In the genomic region with DNA sequence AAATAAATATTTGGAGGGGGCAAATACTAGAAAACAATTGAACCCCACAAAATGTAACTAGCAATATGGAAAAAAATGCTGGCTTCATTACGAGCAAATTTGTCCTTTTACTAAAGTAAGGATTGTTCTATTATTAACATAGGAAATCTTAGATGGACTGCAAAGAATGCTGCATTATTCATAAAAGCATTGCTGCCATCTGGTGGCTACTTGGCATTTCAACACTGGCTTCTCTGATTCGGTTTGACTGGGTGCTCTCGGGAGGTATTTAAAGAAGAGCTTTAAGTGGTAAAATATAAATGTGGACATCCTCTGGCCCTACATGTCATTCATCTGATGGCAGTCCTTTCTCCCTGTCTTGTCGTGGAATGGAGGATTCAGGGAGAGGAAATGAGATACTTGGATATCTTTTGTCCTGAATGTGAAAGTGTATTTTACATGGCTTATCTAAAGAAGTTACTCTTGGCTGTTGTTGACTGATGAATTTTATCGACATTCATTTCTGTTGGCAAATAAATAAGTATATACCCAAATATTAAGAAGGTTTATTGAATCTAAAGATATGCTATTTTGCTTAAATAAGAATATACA, we compare ENCODE assay signal across 8 cellular contexts.
DNase-seq lines count a peak whose midpoint lies in the region; ATAC-seq, FAIRE-seq and TF ChIP-seq lines count a peak whose summit lies in the region.

No MANE protein-coding gene starts in this region.

- H4K20me1 ChIP-seq in DND-41 (ENCODE audit: insufficient read depth, low read length) (no peaks in the 10 kb centered on the region), hepatocyte (ENCODE audit: insufficient read depth, poor library complexity, severe bottlenecking) (no peaks in the 10 kb centered on the region)

- no peaks in the 10 kb centered on the region for H3K27me3 Mint-ChIP-seq in T-helper 17 cell

- peak; percentile 84 for DNase-seq in DND-41
- DNase-seq in H54 (ENCODE audit: insufficient read length, low spot score) = peak; percentile 5
- peak; percentile 53 for DNase-seq in NCI-H1105 (lab: John Stamatoyannopoulos, UW)
- DNase-seq in T-helper 17 cell = peak; percentile 30 to 58 (median 47)
- peak in 49 of 58 donors; percentile 1 to 70 (median 18) for DNase-seq in anterior cingulate cortex (lab: John Stamatoyannopoulos, UW)
- peak; percentile 82 for DNase-seq in hepatocyte (ENCODE audit: low spot score)

- peak overlapping the region; percentile 57 for H3K4me2 ChIP-seq in DND-41 (ENCODE audit: insufficient read depth, low read length)
- H3K4me2 ChIP-seq in hepatocyte = peak overlapping the region; percentile 61

- peaks cover 25% of the 10 kb centered on the region for H3K36me3 ChIP-seq in DND-41 (ENCODE audit: insufficient read depth, low read length)
- H3K36me3 ChIP-seq in hepatocyte (replicated peaks; ENCODE audit: insufficient read depth, low read depth) = no peaks in the 10 kb centered on the region
- no peaks in the 10 kb centered on the region for H3K36me3 ChIP-seq in skeletal muscle tissue (ENCODE audit: control insufficient read depth in 3 of 3, insufficient read depth in 3 of 3, low read length in 3 of 3)

- H3K4me1 ChIP-seq in DND-41 (ENCODE audit: insufficient read depth, low read length) (peaks cover 90% of the 10 kb centered on the region), hepatocyte (ENCODE audit: insufficient read depth) (no peaks in the 10 kb centered on the region), skeletal muscle tissue (ENCODE audit: control insufficient read depth in 3 of 3, insufficient read depth in 3 of 3, low read length in 3 of 3) (no peaks in the 10 kb centered on the region)

- H3K27ac ChIP-seq in DND-41 (ENCODE audit: low read length) = peak overlapping the region; percentile 89
- H3K27ac ChIP-seq in hepatocyte = no peak overlapping the region
- H3K27ac ChIP-seq in skeletal muscle tissue (ENCODE audit: low read depth, low read length) = no peak overlapping the region

- peak; percentile 37 for ATAC-seq in DND-41 (ENCODE audit: insufficient read depth, low read depth)
- peak; percentile 41 for ATAC-seq in T-helper 17 cell
- ATAC-seq in HG02571 (IDR thresholded peaks at IDR 0.05; ENCODE audit: unreplicated experiment) = no peak

- TF ChIP-seq CTCF in DND-41 (IDR thresholded peaks at IDR 0.05; ENCODE audit: borderline replicate concordance, extremely low read depth, low read length, poor library complexity, severe bottlenecking) (peak; percentile 92), hepatocyte (IDR thresholded peaks at IDR 0.05; ENCODE audit: poor library complexity) (peak; percentile 93)

- H3K27me3 ChIP-seq in DND-41 (ENCODE audit: insufficient read depth, low read length, poor library complexity) = no peaks in the 10 kb centered on the region
- peaks cover 6% of the 10 kb centered on the region for H3K27me3 ChIP-seq in hepatocyte
- no peaks in the 10 kb centered on the region for H3K27me3 ChIP-seq in skeletal muscle tissue (ENCODE audit: control insufficient read depth in 3 of 3, insufficient read depth in 3 of 3, low read length in 3 of 3)

- H3K36me3 Mint-ChIP-seq in T-helper 17 cell (ENCODE audit: low read depth) = no peaks in the 10 kb centered on the region

- H3K4me1 Mint-ChIP-seq in T-helper 17 cell = peaks cover 43% of the 10 kb centered on the region

- peak overlapping the region; percentile 98 for H3K27ac Mint-ChIP-seq in T-helper 17 cell

- peak overlapping the region; percentile 52 for H3K9ac ChIP-seq in DND-41 (ENCODE audit: low read depth, low read length)
- H3K9ac ChIP-seq in skeletal muscle tissue (ENCODE audit: low read depth in 1 of 3, low read length in 3 of 3) = peak overlapping the region; percentile 42 to 54 (median 54)

- WGBS in hepatocyte (ENCODE audit: low lambda C conversion rate, missing lambda C conversion rate) = 18% methylated on average over 5 of the region's 5 CpGs

- H3K79me2 ChIP-seq in DND-41 (ENCODE audit: insufficient read depth, low read length) = peaks cover 83% of the 10 kb centered on the region
- no peaks in the 10 kb centered on the region for H3K79me2 ChIP-seq in hepatocyte

- FAIRE-seq in H54 (lab: Jason Lieb, UNC) = peak; percentile 91

- H2AFZ ChIP-seq in DND-41 (ENCODE audit: low read depth, low read length) (0 out of 2 replicates have a peak overlapping the region, but pooled peaks have one; percentile 21), hepatocyte (peak overlapping the region; percentile 11)

- H3K4me3 ChIP-seq in DND-41 (ENCODE audit: low read depth in 1 of 2, low read length in 2 of 2) = peak overlapping the region in 1 of 2 experiments; percentile 44; a peak in 1 of 4 replicates
- H3K4me3 ChIP-seq in hepatocyte = no peak overlapping the region
- peak overlapping the region in 1 of 3 donors; percentile 47 for H3K4me3 ChIP-seq in skeletal muscle tissue (ENCODE audit: low read length in 3 of 3)

- H3K9me3 ChIP-seq in DND-41 (ENCODE audit: insufficient read depth, low read length, severe bottlenecking) (no peaks in the 10 kb centered on the region), T-helper 17 cell (ENCODE audit: control insufficient read depth, low read length, poor library complexity, severe bottlenecking) (no peaks in the 10 kb centered on the region), hepatocyte (ENCODE audit: low read depth) (no peaks in the 10 kb centered on the region), skeletal muscle tissue (ENCODE audit: control insufficient read depth in 3 of 3, low read length in 3 of 3) (no peaks in the 10 kb centered on the region)

- H3K9me2 ChIP-seq in hepatocyte (replicated peaks; ENCODE audit: insufficient read depth) = no peaks in the 10 kb centered on the region

- TF ChIP-seq POLR2A in H54 (IDR thresholded peaks at IDR 0.05; ENCODE audit: low read depth, low read length) = no peak

- H3K4me3 Mint-ChIP-seq in T-helper 17 cell = peak overlapping the region; percentile 91

Comparison
In these comparisons a context has a peak if more than half of its experiments do, and no peak if none do; other contexts are left out.
1. DNase-seq: peak in every context shown above with its lines; median percentile 84 in DND-41; 82 in hepatocyte; 53 in NCI-H1105; 47 in T-helper 17 cell; 18 in anterior cingulate cortex; 5 in H54.